Comparison of ENCODE assay signal across 9 cellular contexts in the genomic region with DNA sequence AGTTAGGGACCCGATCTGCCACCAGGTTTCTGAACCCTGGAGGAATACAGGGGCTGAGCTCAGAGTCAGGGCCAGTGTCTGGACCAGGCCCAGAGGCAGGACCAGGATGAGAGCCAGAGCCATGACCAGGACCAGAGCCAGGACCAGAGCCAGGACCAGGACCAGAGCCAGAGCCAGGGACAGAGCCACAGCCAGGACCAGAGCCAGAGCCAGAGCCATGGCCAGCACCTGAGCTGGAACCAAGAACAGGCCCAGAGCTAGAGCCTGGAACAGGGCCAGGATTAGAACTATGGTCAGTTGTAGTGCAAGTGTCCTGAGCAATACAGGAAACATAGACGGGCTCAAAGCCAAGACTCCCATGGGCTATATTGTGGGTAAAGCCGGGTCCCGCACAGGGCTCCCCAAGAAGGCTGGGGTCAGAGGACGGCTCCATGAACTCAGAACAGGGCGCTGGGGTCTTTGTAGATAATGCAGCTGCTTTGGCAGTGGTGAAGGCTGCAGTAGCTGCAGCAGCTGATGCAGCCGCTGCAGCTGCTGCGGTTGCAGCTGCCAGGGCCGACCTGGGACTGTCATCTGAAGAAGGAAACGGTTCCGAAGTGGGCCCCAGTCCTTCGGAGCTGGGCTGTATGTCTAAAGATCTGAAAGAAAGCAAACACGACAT. TPM values are rescaled to one million over a fixed set of nuclear protein-coding genes. Genes with fewer than 3 reads are reported as not detected.
DNase-seq lines count a peak whose midpoint lies in the region; ATAC-seq and TF ChIP-seq lines count a peak whose summit lies in the region.
"Had no signal": no experiment of that assay in that cellular context is flagged by ENCODE, and none has a peak within 500 bp of the region (broad histone marks: within the 10 kb centered on the region; RNA-seq: fewer than 3 reads in every experiment).

No MANE protein-coding gene starts in this region.

- H3K36me3 ChIP-seq in GM23338 (ENCODE audit: insufficient read depth) (no peaks in the 10 kb centered on the region), gastrocnemius medialis (peaks cover 0 to 31% of the 10 kb centered on the region in 2 donors)

- intact Hi-C loops in gastrocnemius medialis (cut with DNase I; ENCODE audit: low total_unique reads), result loop anchor here (1.0 to 10.0 kb wide), 5 partner anchors 20 to 817 kb away; a partner anchor contains a TSS

- H3K27me3 ChIP-seq in GM23338 (ENCODE audit: insufficient read depth), result no peaks in the 10 kb centered on the region
- no peaks in the 10 kb centered on the region for H3K27me3 ChIP-seq in gastrocnemius medialis

- no peaks in the 10 kb centered on the region; the same call in 1 of the 2 replicates for H3K9me2 ChIP-seq in GM23338 (ENCODE audit: insufficient read depth)

- H3K27ac ChIP-seq in GM23338 (ENCODE audit: low read depth), result no peak overlapping the region
- H3K27ac ChIP-seq in VCaP, result peak overlapping the region; percentile 98
- peak overlapping the region; percentile 79 to 98 (median 96) for H3K27ac ChIP-seq in gastrocnemius medialis

- H3F3A ChIP-seq in GM23338 (replicated peaks; ENCODE audit: low read depth), result peaks cover 6% of the 10 kb centered on the region

- H3K4me3 ChIP-seq in GM23338, result peak overlapping the region; percentile 47
- peak overlapping the region; percentile 53 to 60 (median 59) for H3K4me3 ChIP-seq in gastrocnemius medialis

- TF ChIP-seq CTCF in GM23338 (conservative IDR thresholded peaks at IDR 0.05; ENCODE audit: low read depth in 2 of 2) (no peak), VCaP (conservative IDR thresholded peaks at IDR 0.05) (no peak), glutamatergic neuron (IDR thresholded peaks at IDR 0.05; ENCODE audit: partially characterized antibody, unreplicated experiment) (no peak), gastrocnemius medialis (IDR thresholded peaks at IDR 0.05 in 4 of 5, conservative IDR thresholded peaks at IDR 0.05 in 1 of 5) (no peak)

- ATAC-seq in GM23338 (no peak), gastrocnemius medialis (no peak), GM18505 (IDR thresholded peaks at IDR 0.05; ENCODE audit: unreplicated experiment) (no peak), HG02885 (IDR thresholded peaks at IDR 0.05; ENCODE audit: poor library complexity, unreplicated experiment) (no peak)

- H3K9me3 Mint-ChIP-seq in GM23338 (peaks cover 3% of the 10 kb centered on the region; the same call in 1 of the 3 replicates), glutamatergic neuron (ENCODE audit: unreplicated experiment) (peaks cover 22% of the 10 kb centered on the region)

- peak overlapping the region; percentile 80 for H3K4me2 ChIP-seq in GM23338

- peaks cover 12% of the 10 kb centered on the region for H3K27me3 Mint-ChIP-seq in GM23338 (ENCODE audit: insufficient read depth, low read depth, poor library complexity)
- peaks cover 11% of the 10 kb centered on the region for H3K27me3 Mint-ChIP-seq in glutamatergic neuron (ENCODE audit: unreplicated experiment)

- no peaks in the 10 kb centered on the region for H4K20me1 ChIP-seq in GM23338 (replicated peaks; ENCODE audit: insufficient read depth)

- in situ Hi-C loops in gastrocnemius medialis (cut with MboI; ENCODE audit: low sequenced_read_pairs in 4 of 4), result no loop called here

- peak overlapping the region; percentile 57; the same call in 1 of the 2 replicates for H2AFZ ChIP-seq in GM23338

- H3K4me1 Mint-ChIP-seq in GM23338, result peaks cover 24% of the 10 kb centered on the region
- H3K4me1 Mint-ChIP-seq in glutamatergic neuron (ENCODE audit: low read depth, unreplicated experiment), result peaks cover 31% of the 10 kb centered on the region

- DNase-seq in GM23338 (ENCODE audit: low spot score), result no peak
- no peak for DNase-seq in glutamatergic neuron
- DNase-seq in gastrocnemius medialis, result peak in 1 of 2 donors; percentile 31
- DNase-seq in activated gamma-delta T cell (lab: John Stamatoyannopoulos, UW), result no peak
- DNase-seq in activated CD4-positive, alpha-beta T cell treated with anti-CD3 and anti-CD28 coated beads for 48 hours, result no peak

- H3K36me3 Mint-ChIP-seq in GM23338 (ENCODE audit: low read depth) (peaks cover 13% of the 10 kb centered on the region; the same call in 2 of the 3 replicates), glutamatergic neuron (ENCODE audit: unreplicated experiment) (no peaks in the 10 kb centered on the region)

- H3K9me3 ChIP-seq in gastrocnemius medialis, result no peaks in the 10 kb centered on the region

- H3K4me3 Mint-ChIP-seq in GM23338 (peak overlapping the region; percentile 80), glutamatergic neuron (ENCODE audit: unreplicated experiment) (peak overlapping the region; percentile 75)

- no peak for TF ChIP-seq POLR2A in gastrocnemius medialis (IDR thresholded peaks at IDR 0.05)
- no peak for TF ChIP-seq POLR2A in GM18505 (IDR thresholded peaks at IDR 0.05; ENCODE audit: borderline replicate concordance, extremely low read depth, insufficient read depth, insufficient read length)

- no peaks in the 10 kb centered on the region for H3K79me2 ChIP-seq in GM23338 (replicated peaks; ENCODE audit: insufficient read depth)

- peaks cover 18% of the 10 kb centered on the region for H3K4me1 ChIP-seq in GM23338 (ENCODE audit: insufficient read depth)
- peaks cover 30 to 34% of the 10 kb centered on the region in 2 donors for H3K4me1 ChIP-seq in gastrocnemius medialis

- H3K27ac Mint-ChIP-seq in GM23338, result no peak overlapping the region
- H3K27ac Mint-ChIP-seq in glutamatergic neuron (ENCODE audit: unreplicated experiment), result peak overlapping the region; percentile 76

TF ChIP-seq in GM23338, 12 proteins besides CTCF, POLR2A, EP300 and RAD21:
- TF ChIP-seq JUNB (IDR thresholded peaks at IDR 0.05; ENCODE audit: unreplicated experiment) (no peak), EZH2phosphoT487 (IDR thresholded peaks at IDR 0.05; ENCODE audit: unreplicated experiment) (no peak), CREB1 (CRISPR knock-in tag; IDR thresholded peaks at IDR 0.05; ENCODE audit: low read depth) (no peak), POLR2AphosphoS5 (IDR thresholded peaks at IDR 0.05; ENCODE audit: low read depth) (no peak)

RNA-seq across cellular contexts. Expression of a gene that starts 0.6 kb away (rescaled TPM):
- total RNA-seq in GM23338 (2014; rRNA removed; shearing (Covaris generic)), result 0.45 TPM in 1 of 2 replicates, not detected in the other
- polyA plus RNA-seq in GM23338 (2016; fragmentation: Nextera tagmentation; extraction: Ambion mirVana), result 0.17 and 0.45 TPM in 2 replicates
- total RNA-seq in glutamatergic neuron (ENCODE audit: unreplicated experiment) (not detected), gastrocnemius medialis (under 1 TPM in 2 of 4 donors, not detected in 2; 0.53 to 0.61 TPM)

RNA-seq across cellular contexts. Expression of a gene that starts 3.3 kb away (rescaled TPM):
- 20.9 and 23.8 TPM in 2 replicates for total RNA-seq in GM23338 (2014; rRNA removed; shearing (Covaris generic))
- polyA plus RNA-seq in GM23338 (2016; fragmentation: Nextera tagmentation; extraction: Ambion mirVana), result 69.9 and 74.5 TPM in 2 replicates
- 48.1 TPM for total RNA-seq in glutamatergic neuron (ENCODE audit: unreplicated experiment)
- 10 to 100 TPM in 3 of 4 donors, 1 to 10 TPM in 1; 4.5 to 26.7 (median 22.0) TPM for total RNA-seq in gastrocnemius medialis

RNA-seq across cellular contexts. Expression of a gene that starts 17.0 kb away (rescaled TPM):
- not detected in 2 replicates for total RNA-seq in GM23338 (2014; rRNA removed; shearing (Covaris generic))
- 0.09 and 0.47 TPM in 2 replicates for polyA plus RNA-seq in GM23338 (2016; fragmentation: Nextera tagmentation; extraction: Ambion mirVana)
- total RNA-seq in glutamatergic neuron (ENCODE audit: unreplicated experiment) (not detected), gastrocnemius medialis (not detected)
- total RNA-seq: SK-MEL-5 had no signal

RNA-seq across cellular contexts. Expression of a gene that starts 17.5 kb away (rescaled TPM):
- 5.5 and 7.5 TPM in 2 replicates for total RNA-seq in GM23338 (2014; rRNA removed; shearing (Covaris generic))
- polyA plus RNA-seq in GM23338 (2016; fragmentation: Nextera tagmentation; extraction: Ambion mirVana), result 3.6 and 4.2 TPM in 2 replicates
- 44.4 TPM for total RNA-seq in glutamatergic neuron (ENCODE audit: unreplicated experiment)
- total RNA-seq in gastrocnemius medialis, result 1 to 10 TPM; 1.9 to 6.4 (median 6.1) TPM

RNA-seq across cellular contexts. Expression of a gene that starts 20.1 kb away (rescaled TPM):
- total RNA-seq in GM23338 (2014; rRNA removed; shearing (Covaris generic)), result 7.6 and 14.4 TPM in 2 replicates
- polyA plus RNA-seq in GM23338 (2016; fragmentation: Nextera tagmentation; extraction: Ambion mirVana), result 9.0 and 9.8 TPM in 2 replicates
- total RNA-seq in glutamatergic neuron (ENCODE audit: unreplicated experiment) (357 TPM), gastrocnemius medialis (10 to 100 TPM; 12.3 to 19.2 (median 16.3) TPM)
